In genomic region chr1:92840600-92840999, GRCh38 we compare ENCODE assay signal across 1 cellular context.
TF ChIP-seq lines count a peak whose summit lies in the region.

No MANE protein-coding gene starts in this region.

TF ChIP-seq in HepG2, 621 proteins besides CTCF, POLR2A, EP300 and RAD21:
- TF ChIP-seq NFE2L2 (IDR thresholded peaks at IDR 0.05; ENCODE audit: low read length) (no peak), RBM22 (optimal IDR thresholded peaks at IDR 0.05; ENCODE audit: low read length) (peak; percentile 15)
